1 cellular context compared by ENCODE assay signal in the genomic region with DNA sequence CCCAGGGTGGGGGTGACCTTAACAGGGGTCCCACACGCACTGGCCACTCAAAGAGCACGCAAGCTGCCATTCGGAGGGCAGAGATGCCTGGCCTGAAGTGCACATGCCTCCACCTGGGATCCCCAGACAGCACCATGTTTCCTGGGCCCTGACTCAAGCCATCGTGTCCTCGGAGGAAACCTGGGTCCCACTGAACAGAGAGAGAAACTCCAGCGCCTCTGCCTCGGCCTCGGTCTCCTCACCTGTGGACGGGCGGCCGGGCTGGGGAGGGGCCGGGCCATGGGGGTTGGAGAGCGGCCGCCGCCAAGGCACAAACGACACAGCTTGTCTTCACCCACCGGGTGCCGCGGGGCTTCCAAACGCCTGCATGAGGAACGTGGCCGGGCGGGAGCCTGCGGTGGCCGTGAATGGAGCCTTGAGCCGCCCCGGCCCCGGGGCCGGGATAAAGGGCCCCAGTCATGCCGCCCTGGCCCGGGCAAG.
TF ChIP-seq lines count a peak whose summit lies in the region.

No MANE protein-coding gene starts in this region.

TF ChIP-seq in H1, 55 proteins besides CTCF, POLR2A, EP300 and RAD21:
- no peak for TF ChIP-seq SAP30 (IDR thresholded peaks at IDR 0.05; ENCODE audit: insufficient read depth, insufficient replicate concordance, low read length)
- TF ChIP-seq, protein P1, sequence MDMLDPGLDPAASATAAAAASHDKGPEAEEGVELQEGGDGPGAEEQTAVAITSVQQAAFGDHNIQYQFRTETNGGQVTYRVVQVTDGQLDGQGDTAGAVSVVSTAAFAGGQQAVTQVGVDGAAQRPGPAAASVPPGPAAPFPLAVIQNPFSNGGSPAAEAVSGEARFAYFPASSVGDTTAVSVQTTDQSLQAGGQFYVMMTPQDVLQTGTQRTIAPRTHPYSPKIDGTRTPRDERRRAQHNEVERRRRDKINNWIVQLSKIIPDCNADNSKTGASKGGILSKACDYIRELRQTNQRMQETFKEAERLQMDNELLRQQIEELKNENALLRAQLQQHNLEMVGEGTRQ (IDR thresholded peaks at IDR 0.05; ENCODE audit: low read length), result no peak
- TF ChIP-seq, protein P2, sequence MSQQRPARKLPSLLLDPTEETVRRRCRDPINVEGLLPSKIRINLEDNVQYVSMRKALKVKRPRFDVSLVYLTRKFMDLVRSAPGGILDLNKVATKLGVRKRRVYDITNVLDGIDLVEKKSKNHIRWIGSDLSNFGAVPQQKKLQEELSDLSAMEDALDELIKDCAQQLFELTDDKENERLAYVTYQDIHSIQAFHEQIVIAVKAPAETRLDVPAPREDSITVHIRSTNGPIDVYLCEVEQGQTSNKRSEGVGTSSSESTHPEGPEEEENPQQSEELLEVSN (IDR thresholded peaks at IDR 0.05), result 0 out of 2 replicates have a peak, but pooled peaks have one; percentile 17
- peak; percentile 18; the same call in 1 of the 2 replicates for TF ChIP-seq TBP (IDR thresholded peaks at IDR 0.05; ENCODE audit: low read depth, low read length)
- TF ChIP-seq, protein P3, sequence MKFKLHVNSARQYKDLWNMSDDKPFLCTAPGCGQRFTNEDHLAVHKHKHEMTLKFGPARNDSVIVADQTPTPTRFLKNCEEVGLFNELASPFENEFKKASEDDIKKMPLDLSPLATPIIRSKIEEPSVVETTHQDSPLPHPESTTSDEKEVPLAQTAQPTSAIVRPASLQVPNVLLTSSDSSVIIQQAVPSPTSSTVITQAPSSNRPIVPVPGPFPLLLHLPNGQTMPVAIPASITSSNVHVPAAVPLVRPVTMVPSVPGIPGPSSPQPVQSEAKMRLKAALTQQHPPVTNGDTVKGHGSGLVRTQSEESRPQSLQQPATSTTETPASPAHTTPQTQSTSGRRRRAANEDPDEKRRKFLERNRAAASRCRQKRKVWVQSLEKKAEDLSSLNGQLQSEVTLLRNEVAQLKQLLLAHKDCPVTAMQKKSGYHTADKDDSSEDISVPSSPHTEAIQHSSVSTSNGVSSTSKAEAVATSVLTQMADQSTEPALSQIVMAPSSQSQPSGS (IDR thresholded peaks at IDR 0.05; ENCODE audit: low read length), result no peak
